In the genomic region with DNA sequence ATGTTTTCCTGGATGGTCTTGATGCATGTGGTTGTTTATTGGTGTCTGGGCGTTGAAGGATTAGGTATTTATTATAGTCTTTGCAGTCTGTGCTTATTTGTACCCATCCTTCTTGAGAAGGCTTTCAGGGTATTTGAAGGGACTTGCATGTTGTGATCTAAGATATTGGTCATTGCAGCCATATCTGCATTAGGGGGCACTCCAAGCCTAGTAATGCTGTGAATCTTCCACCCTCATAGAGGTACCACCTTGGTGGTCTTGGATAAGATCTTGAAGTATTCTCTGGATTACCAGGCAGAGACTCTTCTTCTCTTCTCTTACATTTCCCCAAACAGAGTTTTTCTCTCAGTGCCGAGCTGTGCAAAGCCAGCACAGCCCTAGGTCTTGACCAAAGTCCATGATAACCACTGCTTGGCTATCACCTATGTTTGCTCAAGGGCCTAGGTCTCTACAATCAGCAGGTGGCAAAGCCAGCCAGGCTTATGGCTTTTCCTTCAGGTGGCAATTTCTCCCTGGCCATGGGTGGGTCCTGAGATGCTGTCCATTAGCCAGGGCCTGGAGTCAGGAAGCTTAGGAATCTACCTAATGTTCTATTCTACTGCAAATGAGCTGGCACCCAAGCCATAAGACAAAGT, we compare ENCODE assay signal across 29 cellular contexts. TPM values are rescaled to one million over a fixed set of nuclear protein-coding genes. Genes with fewer than 3 reads are reported as not detected.
DNase-seq lines count a peak whose midpoint lies in the region; ATAC-seq and TF ChIP-seq lines count a peak whose summit lies in the region.
"Had no signal": no experiment of that assay in that cellular context is flagged by ENCODE, and none has a peak within 500 bp of the region (broad histone marks: within the 10 kb centered on the region; RNA-seq: fewer than 3 reads in every experiment).

No MANE protein-coding gene starts in this region.

- POLR2A ChIA-PET in A673 (lab: Charles Lee; ENCODE audit: low non-redundant PET), result no interaction called here
- POLR2A ChIA-PET in WTC11 (lab: Charles Lee), result no interaction called here

- no peak for DNase-seq in A673 (ENCODE audit: low spot score)
- no peak for DNase-seq in WTC11 (ENCODE audit: low spot score)
- no peak for DNase-seq in COR-L47 (lab: John Stamatoyannopoulos, UW)
- no peak for DNase-seq in GM03348 (ENCODE audit: low spot score)
- DNase-seq in epidermal melanocyte (ENCODE audit: insufficient read length, low spot score), result no peak
- DNase-seq in activated T-helper 2 cell treated with anti-CD3 and anti-CD28 coated beads, Interferon-gamma antibody, Interleukin-2, Interleukin-4, amounts not matched to agents 10 μg/mL and 5 μg/mL and 100 μg/mL, durations not matched to agents 14 hours and 24 hours and 36 hours (ENCODE audit: low spot score), result no peak
- DNase-seq: activated CD4-positive, alpha-beta T cell treated with anti-CD3 and anti-CD28 coated beads, Interleukin-2, amount 50 U/mL, for 48 hours; activated CD4-positive, CD25-positive, alpha-beta regulatory T cell; activated CD8-positive, alpha-beta memory T cell treated with anti-CD3 and anti-CD28 coated beads, Interleukin-2, amount 50 U/mL, for 48 hours; activated effector memory CD4-positive, alpha-beta T cell treated with anti-CD3 and anti-CD28 coated beads, Interleukin-2, amount 50 U/mL, for 16 hours; adrenal gland; EL; H7; KBM-7; left ventricle myocardium superior; NCI-H1694; NCI-H2171; NCI-H526; nephron progenitor cell; posterior cingulate gyrus; sigmoid colon; stimulated activated CD8-positive, alpha-beta memory T cell treated with anti-CD3 and anti-CD28 coated beads, Interleukin-4, amount 100 ng/mL, for 48 hours; upper lobe of left lung had no signal

- H3K4me3 Mint-ChIP-seq in WTC11, result no peak overlapping the region
- no peak overlapping the region for H3K4me3 Mint-ChIP-seq in activated T-helper 2 cell treated with anti-CD3 and anti-CD28 coated beads, Interferon-gamma antibody, Interleukin-2, Interleukin-4, amounts not matched to agents 10 μg/mL and 5 μg/mL and 100 μg/mL, durations not matched to agents 14 hours and 24 hours and 36 hours (ENCODE audit: low read depth)
- H3K4me3 Mint-ChIP-seq: nephron progenitor cell had no signal

- peak; percentile 71 for ATAC-seq in WTC11
- ATAC-seq: A549, left ventricle myocardium superior had no signal

- no peaks in the 10 kb centered on the region for H3K27me3 Mint-ChIP-seq in WTC11 (ENCODE audit: low read depth)
- peaks cover 32% of the 10 kb centered on the region for H3K27me3 Mint-ChIP-seq in activated T-helper 2 cell treated with anti-CD3 and anti-CD28 coated beads, Interferon-gamma antibody, Interleukin-2, Interleukin-4, amounts not matched to agents 10 μg/mL and 5 μg/mL and 100 μg/mL, durations not matched to agents 14 hours and 24 hours and 36 hours (ENCODE audit: low read depth)

- H3K9me3 Mint-ChIP-seq in WTC11, result no peaks in the 10 kb centered on the region
- no peaks in the 10 kb centered on the region for H3K9me3 Mint-ChIP-seq in activated T-helper 2 cell treated with anti-CD3 and anti-CD28 coated beads, Interferon-gamma antibody, Interleukin-2, Interleukin-4, amounts not matched to agents 10 μg/mL and 5 μg/mL and 100 μg/mL, durations not matched to agents 14 hours and 24 hours and 36 hours

- intact Hi-C loops in A673 (cut with micrococcal nuclease; ENCODE audit: unreplicated experiment), result loop anchor here (5.0 kb wide), 1 partner anchor 107 kb away; no protein-coding TSS in a partner anchor
- intact Hi-C loops in activated T-helper 2 cell treated with anti-CD3 and anti-CD28 coated beads, Interferon-gamma antibody, Interleukin-2, Interleukin-4, amounts not matched to agents 10 μg/mL and 5 μg/mL and 100 μg/mL, durations not matched to agents 14 hours and 24 hours and 36 hours (cut with micrococcal nuclease), result no loop called here

- H3K9me3 ChIP-seq in A673 (ENCODE audit: low read depth, low read length, poor library complexity, severe bottlenecking), result no peaks in the 10 kb centered on the region
- H3K9me3 ChIP-seq in liver (ENCODE audit: control insufficient read depth in 4 of 4, low read length in 3 of 4), result no peaks in the 10 kb centered on the region
- H3K9me3 ChIP-seq: A549, adrenal gland, BLaER1, breast epithelium, upper lobe of left lung had no signal

- H3K36me3 ChIP-seq in A673 (ENCODE audit: insufficient read depth, low read length, poor library complexity, severe bottlenecking), result no peaks in the 10 kb centered on the region
- H3K36me3 ChIP-seq in liver (ENCODE audit: control insufficient read depth in 4 of 4, insufficient read depth in 3 of 4, low read depth in 1 of 4, low read length in 3 of 4), result no peaks in the 10 kb centered on the region
- H3K36me3 ChIP-seq: adrenal gland, BLaER1, breast epithelium, sigmoid colon, upper lobe of left lung had no signal

- WGBS in liver, result 65% methylated on average over 2 of the region's 2 CpGs

- H3K4me1 ChIP-seq in A673 (ENCODE audit: insufficient read depth, low read length, poor library complexity, severe bottlenecking) (peaks cover 11% of the 10 kb centered on the region), liver (ENCODE audit: control insufficient read depth in 4 of 4, insufficient read depth in 4 of 4, low read length in 3 of 4) (peaks cover 2 to 15% (median 5%) of the 10 kb centered on the region in 4 donors)
- H3K4me1 ChIP-seq: A549, adrenal gland, BLaER1, breast epithelium, sigmoid colon, upper lobe of left lung had no signal

- H3K36me3 Mint-ChIP-seq in WTC11, result no peaks in the 10 kb centered on the region
- H3K36me3 Mint-ChIP-seq in activated T-helper 2 cell treated with anti-CD3 and anti-CD28 coated beads, Interferon-gamma antibody, Interleukin-2, Interleukin-4, amounts not matched to agents 10 μg/mL and 5 μg/mL and 100 μg/mL, durations not matched to agents 14 hours and 24 hours and 36 hours (ENCODE audit: low read depth), result no peaks in the 10 kb centered on the region

- H3K27ac ChIP-seq in A673 (ENCODE audit: low read depth, low read length, poor library complexity, severe bottlenecking) (no peak overlapping the region), liver (ENCODE audit: low read depth in 1 of 2, low read length in 2 of 2) (no peak overlapping the region)
- H3K27ac ChIP-seq: A549, adrenal gland, BLaER1, breast epithelium, coronary artery, sigmoid colon, upper lobe of left lung had no signal

- no TSS peak for BruUV-seq in A673 (replicated peaks; lab: Mats Ljungman, UMichigan)

- TF ChIP-seq RAD21 in liver (IDR thresholded peaks at IDR 0.05), result peak; percentile 48 to 66

- H3K4me3 ChIP-seq in A673 (ENCODE audit: low read depth, low read length, poor library complexity, severe bottlenecking), result no peak overlapping the region
- H3K4me3 ChIP-seq in GM12875 (ENCODE audit: low read depth, low read length), result no peak overlapping the region
- H3K4me3 ChIP-seq in liver (ENCODE audit: low read depth in 1 of 3, low read length in 3 of 3), result no peak overlapping the region
- H3K4me3 ChIP-seq: A549, adrenal gland, BLaER1, breast epithelium, coronary artery, sigmoid colon, upper lobe of left lung had no signal

- CTCF ChIA-PET in A673 (lab: Charles Lee) (no interaction called here), WTC11 (lab: Charles Lee) (interaction anchor here (1.2 kb wide), 1 partner anchor 15 kb away, joined by 3 read pairs; no protein-coding TSS in a partner anchor)

- H3K4me1 Mint-ChIP-seq in WTC11, result no peaks in the 10 kb centered on the region
- no peaks in the 10 kb centered on the region for H3K4me1 Mint-ChIP-seq in activated T-helper 2 cell treated with anti-CD3 and anti-CD28 coated beads, Interferon-gamma antibody, Interleukin-2, Interleukin-4, amounts not matched to agents 10 μg/mL and 5 μg/mL and 100 μg/mL, durations not matched to agents 14 hours and 24 hours and 36 hours (ENCODE audit: low read depth)

- H3K9ac ChIP-seq in liver (ENCODE audit: low read depth in 1 of 2, low read length in 2 of 2), result no peak overlapping the region
- H3K9ac ChIP-seq: BLaER1 had no signal

- no peak overlapping the region for H3K27ac Mint-ChIP-seq in WTC11
- H3K27ac Mint-ChIP-seq in activated T-helper 2 cell treated with anti-CD3 and anti-CD28 coated beads, Interferon-gamma antibody, Interleukin-2, Interleukin-4, amounts not matched to agents 10 μg/mL and 5 μg/mL and 100 μg/mL, durations not matched to agents 14 hours and 24 hours and 36 hours, result no peak overlapping the region
- H3K27ac Mint-ChIP-seq: nephron progenitor cell had no signal

- TF ChIP-seq CTCF in A673 (conservative IDR thresholded peaks at IDR 0.05; ENCODE audit: low read depth, low read length) (peak; percentile 44), GM12875 (IDR thresholded peaks at IDR 0.05; ENCODE audit: borderline replicate concordance, insufficient read depth, low read depth, low read length) (peak; percentile 24; the same call in 1 of the 2 replicates), WTC11 (IDR thresholded peaks at IDR 0.05) (no peak), liver (IDR thresholded peaks at IDR 0.05; ENCODE audit: low read depth, low read length, missing input control) (no peak)

- H3K27me3 ChIP-seq in A673 (replicated peaks; ENCODE audit: insufficient read depth, low read depth, low read length, poor library complexity), result no peaks in the 10 kb centered on the region
- H3K27me3 ChIP-seq in liver (ENCODE audit: control insufficient read depth in 4 of 4, insufficient read depth in 4 of 4, low read length in 3 of 4), result no peaks in the 10 kb centered on the region
- H3K27me3 ChIP-seq: adrenal gland, BLaER1, breast epithelium, sigmoid colon, upper lobe of left lung had no signal

TF ChIP-seq in WTC11, 78 proteins besides CTCF, POLR2A, EP300 and RAD21 (continues in another document):
- TF ChIP-seq GTF2I (CRISPR knock-in tag; conservative IDR thresholded peaks at IDR 0.05) (no peak), IRF2 (CRISPR knock-in tag; IDR thresholded peaks at IDR 0.05; ENCODE audit: borderline replicate concordance, low read depth) (no peak), ATF1 (CRISPR knock-in tag; IDR thresholded peaks at IDR 0.05) (no peak), CBFB (CRISPR knock-in tag; IDR thresholded peaks at IDR 0.05; ENCODE audit: low read depth) (no peak)

TF ChIP-seq in liver, 16 proteins besides CTCF, POLR2A, EP300 and RAD21 (continues in another document):
- TF ChIP-seq HNF4A (conservative IDR thresholded peaks at IDR 0.05), result peak; percentile 81 to 93
- no peak for TF ChIP-seq FOXA1 (IDR thresholded peaks at IDR 0.05)
- peak; percentile 78 for TF ChIP-seq HNF4G (IDR thresholded peaks at IDR 0.05)
- peak in 1 of 2 donors; percentile 48 for TF ChIP-seq RXRA (IDR thresholded peaks at IDR 0.05)
- peak; percentile 70 for TF ChIP-seq SP1 (IDR thresholded peaks at IDR 0.05)
- TF ChIP-seq NR2F2 (IDR thresholded peaks at IDR 0.05), result no peak
- TF ChIP-seq, protein P1, sequence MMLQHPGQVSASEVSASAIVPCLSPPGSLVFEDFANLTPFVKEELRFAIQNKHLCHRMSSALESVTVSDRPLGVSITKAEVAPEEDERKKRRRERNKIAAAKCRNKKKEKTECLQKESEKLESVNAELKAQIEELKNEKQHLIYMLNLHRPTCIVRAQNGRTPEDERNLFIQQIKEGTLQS (IDR thresholded peaks at IDR 0.05), result no peak

RNA-seq across cellular contexts. Expression of a gene that starts 15.4 kb away (rescaled TPM):
- total RNA-seq in A673 (2021) (3.2 and 5.3 TPM in 2 replicates), WTC11 (2021) (3.4 to 8.7 TPM (median 3.7 TPM) in 3 replicates), liver (10 to 100 TPM in 1 of 2 donors, 1 to 10 TPM in 1; 5.4 to 16.9 TPM)
- polyA plus RNA-seq in liver, result 10 to 100 TPM in 1 of 2 donors, 1 to 10 TPM in 1; 5.6 to 21.7 TPM
- not detected in 2 replicates for total RNA-seq in activated T-helper 2 cell treated with anti-CD3 and anti-CD28 coated beads, Interferon-gamma antibody, Interleukin-2, Interleukin-4, amounts not matched to agents 10 μg/mL and 5 μg/mL and 100 μg/mL, durations not matched to agents 14 hours and 24 hours and 36 hours
- total RNA-seq: sigmoid colon had no signal

Comparison
In these comparisons a context has a peak if more than half of its experiments do, and no peak if none do; other contexts are left out.
1. CTCF ChIP-seq: peak in A673 (single experiment) and GM12875 (single experiment); none in WTC11 (single experiment) and liver (single experiment).